Comparison of ENCODE assay signal across 31 cellular contexts in the genomic region with DNA sequence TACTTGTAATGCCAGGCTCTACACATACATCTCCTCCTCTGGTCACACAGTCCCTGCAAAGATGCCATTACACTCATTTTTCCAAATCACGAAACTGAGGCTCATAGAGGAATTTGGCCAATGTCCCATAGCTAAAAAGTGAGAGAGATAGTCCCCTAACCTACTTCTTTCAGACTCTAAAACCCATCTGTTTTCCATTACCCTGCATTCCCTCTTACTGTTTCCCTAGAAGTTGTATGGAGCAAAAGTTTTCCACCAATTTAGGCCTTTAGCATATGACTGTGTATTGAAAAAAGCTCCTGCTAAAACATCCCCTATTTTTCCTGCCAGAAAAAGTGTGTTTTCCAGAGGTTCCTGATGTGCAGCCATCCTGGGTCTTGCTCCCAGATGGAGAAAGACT. TPM values are rescaled to one million over a fixed set of nuclear protein-coding genes. Genes with fewer than 3 reads are reported as not detected.
"Had no signal": no experiment of that assay in that cellular context is flagged by ENCODE, and none has a peak within 500 bp of the region (broad histone marks: within the 10 kb centered on the region; RNA-seq: fewer than 3 reads in every experiment).

No MANE protein-coding gene starts in this region.

- H3K9ac ChIP-seq: SK-N-SH had no signal

- H3K4me1 ChIP-seq: SJSA1 had no signal

- H3K27me3 Mint-ChIP-seq: activated CD4-positive, alpha-beta T cell treated with anti-CD3 and anti-CD28 coated beads for 36 hours had no signal

- ATAC-seq: activated CD4-positive, alpha-beta T cell treated with anti-CD3 and anti-CD28 coated beads for 36 hours; activated CD4-positive, CD25-positive, alpha-beta regulatory T cell treated with anti-CD3 and anti-CD28 coated beads, Interleukin-2, amount 50 U/mL, for 24 hours; activated CD8-positive, alpha-beta T cell treated with anti-CD3 and anti-CD28 coated beads, Interleukin-2, amount 10 ng/mL, durations not matched to agents 7 days and 5 days; activated naive CD4-positive, alpha-beta T cell treated with anti-CD3 and anti-CD28 coated beads, Interleukin-2, amount 50 U/mL, for 72 hours; Panc1; WTC11 had no signal

- H3K36me3 ChIP-seq: MG63, SJSA1 had no signal

- H3K27ac ChIP-seq: SJSA1 had no signal

- H3K27ac Mint-ChIP-seq: activated CD4-positive, alpha-beta T cell treated with anti-CD3 and anti-CD28 coated beads for 36 hours; activated CD4-positive, alpha-beta T cell treated with anti-CD3 and anti-CD28 coated beads, Interleukin-2, amount 10 ng/mL, durations not matched to agents 7 days and 5 days; activated CD8-positive, alpha-beta T cell treated with anti-CD3 and anti-CD28 coated beads, Interleukin-2, amount 10 ng/mL, durations not matched to agents 7 days and 5 days; activated naive CD4-positive, alpha-beta T cell treated with anti-CD3 and anti-CD28 coated beads for 36 hours; activated naive CD4-positive, alpha-beta T cell treated with anti-CD3 and anti-CD28 coated beads, Interleukin-2, amount 50 U/mL, for 72 hours; activated T-cell treated with anti-CD3 and anti-CD28 coated beads, Interleukin-2, amount 50 U/mL, for 24 hours; activated T-helper 1 cell treated with anti-CD3 and anti-CD28 coated beads, Interleukin-12 subunit alpha, Interleukin-12 subunit beta, Interleukin-2, Interleukin-4 antibody, amounts not matched to agents 30 ng/mL and 10 ng/mL and 1 ng/mL, durations not matched to agents 14 hours and 24 hours and 36 hours; T-helper 1 cell treated with Interleukin-12 subunit alpha and Interleukin-12 subunit beta and Interleukin-4 antibody, amounts not matched to agents 30 μg/mL and 1 μg/mL, for 36 hours; T-helper 2 cell treated with Interferon-gamma antibody and Interleukin-4, amounts not matched to agents 5 μg/mL and 100 μg/mL, for 36 hours; WTC11 had no signal

- H3K4me2 ChIP-seq: SK-N-SH had no signal

- H3K4me1 Mint-ChIP-seq: activated CD4-positive, alpha-beta T cell treated with anti-CD3 and anti-CD28 coated beads for 36 hours; activated CD4-positive, alpha-beta T cell treated with anti-CD3 and anti-CD28 coated beads, Interleukin-2, amount 10 ng/mL, durations not matched to agents 7 days and 5 days had no signal

- H3K36me3 Mint-ChIP-seq: activated naive CD4-positive, alpha-beta T cell treated with anti-CD3 and anti-CD28 coated beads, Interleukin-2, amount 50 U/mL, for 72 hours; WTC11 had no signal

- DNase-seq: activated CD4-positive, alpha-beta T cell treated with anti-CD3 and anti-CD28 coated beads for 36 hours; activated CD4-positive, alpha-beta T cell treated with anti-CD3 and anti-CD28 coated beads, Interleukin-2, amount 10 ng/mL, durations not matched to agents 7 days and 5 days; activated CD4-positive, alpha-beta T cell treated with anti-CD3 and anti-CD28 coated beads, Interleukin-2, amount 50 U/mL, for 48 hours; activated CD8-positive, alpha-beta T cell treated with anti-CD3 and anti-CD28 coated beads, Interleukin-2, amount 10 ng/mL, durations not matched to agents 7 days and 5 days; activated gamma-delta T cell treated with Interleukin-2 at 50 U/mL for 16 hours; activated naive CD4-positive, alpha-beta T cell treated with anti-CD3 and anti-CD28 coated beads for 36 hours; activated T-cell treated with anti-CD3 and anti-CD28 coated beads, Interleukin-2, amount 50 U/mL, for 24 hours; anterior cingulate cortex; central memory CD4-positive, alpha-beta T cell; Kasumi-1; KG1; MG63; MV-4-11; NCI-H1092; NCI-H1436 treated with DMSO at 0.1 percent for 48 hours; NCI-H1694 treated with DMSO at 0.1 percent for 48 hours; NCI-H2029; NCI-H345; NCI-H524 treated with DMSO at 0.1 percent for 48 hours; SHP77; SK-N-SH had no signal

- H3K9me3 ChIP-seq: MG63, SJSA1, SK-N-SH had no signal

- FAIRE-seq: TTC549 had no signal

- H3K9me3 Mint-ChIP-seq: activated CD4-positive, alpha-beta T cell treated with anti-CD3 and anti-CD28 coated beads, Interleukin-2, amount 10 ng/mL, durations not matched to agents 7 days and 5 days; activated naive CD4-positive, alpha-beta T cell treated with anti-CD3 and anti-CD28 coated beads for 36 hours; activated naive CD4-positive, alpha-beta T cell treated with anti-CD3 and anti-CD28 coated beads, Interleukin-2, amount 50 U/mL, for 72 hours; activated T-cell treated with anti-CD3 and anti-CD28 coated beads, Interleukin-2, amount 50 U/mL, for 24 hours; activated T-helper 1 cell treated with anti-CD3 and anti-CD28 coated beads, Interleukin-12 subunit alpha, Interleukin-12 subunit beta, Interleukin-2, Interleukin-4 antibody, amounts not matched to agents 30 ng/mL and 10 ng/mL and 1 ng/mL, durations not matched to agents 14 hours and 24 hours and 36 hours; brain; T-helper 1 cell treated with Interleukin-12 subunit alpha and Interleukin-12 subunit beta and Interleukin-4 antibody, amounts not matched to agents 30 μg/mL and 1 μg/mL, for 36 hours; T-helper 2 cell treated with Interferon-gamma antibody and Interleukin-4, amounts not matched to agents 5 μg/mL and 100 μg/mL, for 36 hours; WTC11 had no signal

- H3K4me3 ChIP-seq: MG63, SJSA1 had no signal

- H3K4me3 Mint-ChIP-seq: activated CD4-positive, alpha-beta T cell treated with anti-CD3 and anti-CD28 coated beads for 36 hours; activated CD4-positive, alpha-beta T cell treated with anti-CD3 and anti-CD28 coated beads, Interleukin-2, amount 10 ng/mL, durations not matched to agents 7 days and 5 days; activated CD8-positive, alpha-beta T cell treated with anti-CD3 and anti-CD28 coated beads, Interleukin-2, amount 10 ng/mL, durations not matched to agents 7 days and 5 days; activated naive CD4-positive, alpha-beta T cell treated with anti-CD3 and anti-CD28 coated beads for 36 hours; activated T-cell treated with anti-CD3 and anti-CD28 coated beads, Interleukin-2, amount 50 U/mL, for 24 hours; activated T-helper 1 cell treated with anti-CD3 and anti-CD28 coated beads, Interleukin-12 subunit alpha, Interleukin-12 subunit beta, Interleukin-2, Interleukin-4 antibody, amounts not matched to agents 30 ng/mL and 10 ng/mL and 1 ng/mL, durations not matched to agents 14 hours and 24 hours and 36 hours; T-helper 1 cell treated with Interleukin-12 subunit alpha and Interleukin-12 subunit beta and Interleukin-4 antibody, amounts not matched to agents 30 μg/mL and 1 μg/mL, for 36 hours; T-helper 2 cell treated with Interferon-gamma antibody and Interleukin-4, amounts not matched to agents 5 μg/mL and 100 μg/mL, for 36 hours; WTC11 had no signal

- H3K27me3 ChIP-seq: MG63, SJSA1 had no signal

RNA-seq across cellular contexts. Expression of a gene that starts 16.2 kb away (rescaled TPM):
- total RNA-seq: activated CD4-positive, alpha-beta T cell treated with anti-CD3 and anti-CD28 coated beads, Interleukin-2, amount 10 ng/mL, durations not matched to agents 7 days and 5 days; activated T-helper 1 cell treated with anti-CD3 and anti-CD28 coated beads, Interleukin-12 subunit alpha, Interleukin-12 subunit beta, Interleukin-2, Interleukin-4 antibody, amounts not matched to agents 30 ng/mL and 10 ng/mL and 1 ng/mL, durations not matched to agents 14 hours and 24 hours and 36 hours; SJSA1 had no signal
